Comparison of ENCODE assay signal across 18 cellular contexts in the genomic region with DNA sequence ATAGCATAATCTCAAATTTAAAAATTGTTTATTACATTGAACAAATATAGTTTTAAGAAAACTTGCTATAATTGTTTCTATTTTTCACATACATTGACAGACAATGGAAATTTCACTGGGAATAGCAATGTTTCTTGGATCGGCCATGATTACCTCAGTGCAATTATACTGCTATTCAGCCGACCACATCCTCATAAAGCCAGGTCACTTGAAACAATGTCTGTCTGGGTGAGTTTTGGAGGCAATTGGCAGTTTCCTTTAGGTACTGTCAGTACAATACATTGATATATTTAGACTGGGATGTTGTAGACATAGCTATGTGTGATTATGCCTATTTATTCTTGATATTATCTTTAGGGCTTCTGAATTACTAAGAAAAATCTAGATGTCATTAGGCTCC.
"Had no signal": no experiment of that assay in that cellular context is flagged by ENCODE, and none has a peak within 500 bp of the region (broad histone marks: within the 10 kb centered on the region; RNA-seq: fewer than 3 reads in every experiment).

No MANE protein-coding gene starts in this region.

- H3K9me3 Mint-ChIP-seq: activated CD4-positive, alpha-beta T cell treated with anti-CD3 and anti-CD28 coated beads, Interleukin-2, amount 10 ng/mL, durations not matched to agents 7 days and 5 days; mesothelial cell of epicardium; nephron progenitor cell had no signal

- H3K36me3 ChIP-seq: brain microvascular endothelial cell, gastroesophageal sphincter, prostate gland, stomach, upper lobe of right lung had no signal

- H3K4me1 ChIP-seq: gastroesophageal sphincter, prostate gland, testis, upper lobe of right lung had no signal

- H3K9me3 ChIP-seq: gastroesophageal sphincter, prostate gland, stomach, testis, upper lobe of right lung had no signal

- H3K27ac ChIP-seq: gastroesophageal sphincter, prostate gland, stomach, testis, upper lobe of right lung had no signal

- H3K36me3 Mint-ChIP-seq: activated naive CD8-positive, alpha-beta T cell; mesothelial cell of epicardium had no signal

- H3K4me1 Mint-ChIP-seq: activated CD4-positive, alpha-beta T cell treated with anti-CD3 and anti-CD28 coated beads, Interleukin-2, amount 10 ng/mL, durations not matched to agents 7 days and 5 days; mesothelial cell of epicardium had no signal

- H3K4me3 ChIP-seq: gastroesophageal sphincter, lung, prostate gland, stomach, testis, upper lobe of right lung had no signal

- H3K4me3 Mint-ChIP-seq: activated CD4-positive, alpha-beta T cell treated with anti-CD3 and anti-CD28 coated beads, Interleukin-2, amount 10 ng/mL, durations not matched to agents 7 days and 5 days; activated naive CD8-positive, alpha-beta T cell; mesothelial cell of epicardium; nephron progenitor cell had no signal

- H3K27me3 ChIP-seq: brain microvascular endothelial cell, gastroesophageal sphincter, stomach, testis, upper lobe of right lung had no signal

- H3K27ac Mint-ChIP-seq: activated CD4-positive, alpha-beta T cell treated with anti-CD3 and anti-CD28 coated beads, Interleukin-2, amount 10 ng/mL, durations not matched to agents 7 days and 5 days; activated naive CD8-positive, alpha-beta T cell; mesothelial cell of epicardium had no signal

- H3K27me3 Mint-ChIP-seq: activated naive CD8-positive, alpha-beta T cell had no signal

- DNase-seq: activated CD4-positive, alpha-beta T cell treated with anti-CD3 and anti-CD28 coated beads, Interleukin-2, amount 10 ng/mL, durations not matched to agents 7 days and 5 days; activated CD4-positive, CD25-positive, alpha-beta regulatory T cell; activated gamma-delta T cell treated with Interleukin-2 at 50 U/mL for 16 hours; amygdala; brain microvascular endothelial cell; cortex of kidney; effector CD8-positive, alpha-beta T cell; nephron progenitor cell; occipital lobe; right cardiac atrium; stomach; testis; upper lobe of right lung had no signal
